Comparison of ENCODE assay signal across 8 cellular contexts in the genomic region with DNA sequence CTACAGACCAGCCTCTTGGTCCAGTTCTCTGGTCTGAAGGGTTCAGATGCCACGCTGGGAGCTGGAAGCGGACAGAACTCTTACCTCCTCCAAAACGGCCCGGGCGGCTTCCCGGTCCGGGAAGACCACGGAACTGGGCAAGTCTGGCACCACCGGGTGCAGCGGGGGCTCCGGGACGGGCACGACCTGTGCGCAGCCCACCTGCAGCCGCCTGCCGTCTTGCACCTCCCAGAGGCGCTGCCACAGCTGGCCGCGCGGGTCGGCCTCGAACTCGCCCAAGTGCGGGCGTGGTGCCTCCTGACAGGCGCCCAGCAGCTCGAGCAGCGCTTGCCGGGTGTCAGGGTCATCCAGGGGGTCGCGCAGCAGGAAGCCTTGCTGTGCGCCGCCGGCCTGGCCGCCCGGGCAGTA. TPM values are rescaled to one million over a fixed set of nuclear protein-coding genes. Genes with fewer than 3 reads are reported as not detected.
DNase-seq lines count a peak whose midpoint lies in the region; ATAC-seq and TF ChIP-seq lines count a peak whose summit lies in the region.

No MANE protein-coding gene starts in this region.

- CTCF ChIA-PET in MCF 10A (lab: Yijun Ruan, JAX), result interaction anchor here (0.6 to 2.1 kb wide), 8 partner anchors 8 to 1401 kb away, joined by 3 to 9 read pairs (median 4); a partner anchor contains a TSS

- H3K36me3 ChIP-seq in MG63, result peaks cover 5% of the 10 kb centered on the region

- H3K4me1 ChIP-seq in mononuclear cell (ENCODE audit: insufficient read depth, low read length), result peaks cover 32% of the 10 kb centered on the region

- H3K36me3 Mint-ChIP-seq in MCF 10A (ENCODE audit: insufficient read depth, unreplicated experiment), result no peaks in the 10 kb centered on the region

- intact Hi-C loops in MCF 10A (cut with micrococcal nuclease), result no loop called here

- H3K4me3 ChIP-seq in MG63, result peak overlapping the region; percentile 61
- peak overlapping the region; percentile 64 for H3K4me3 ChIP-seq in mononuclear cell (ENCODE audit: low read length)

- no peak overlapping the region for H3K27ac Mint-ChIP-seq in MCF 10A (ENCODE audit: low read depth, unreplicated experiment)

- H3K9me3 ChIP-seq in MG63 (no peaks in the 10 kb centered on the region), mononuclear cell (ENCODE audit: low read depth, low read length) (peaks cover 10% of the 10 kb centered on the region)

- peak; percentile 55 for DNase-seq in DMS79 (lab: John Stamatoyannopoulos, UW)
- DNase-seq in MG63, result peak; percentile 71
- no peak for DNase-seq in MCF 10A (ENCODE audit: unreplicated experiment)
- DNase-seq in foreskin melanocyte, result no peak
- no peak for DNase-seq in DMS114 treated with DMSO at 0.1 percent for 48 hours (lab: John Stamatoyannopoulos, UW; ENCODE audit: unreplicated experiment)

- no TSS peak for BruUV-seq in MCF 10A (replicated peaks; lab: Mats Ljungman, UMichigan)

- peak overlapping the region; percentile 45 for H3K4me3 Mint-ChIP-seq in MCF 10A (ENCODE audit: unreplicated experiment)

- H3K27me3 ChIP-seq in MG63 (no peaks in the 10 kb centered on the region), mononuclear cell (ENCODE audit: insufficient read depth, low read length) (no peaks in the 10 kb centered on the region)

- TF ChIP-seq CTCF in MCF 10A (IDR thresholded peaks at IDR 0.05; ENCODE audit: unreplicated experiment), result no peak

- POLR2A ChIA-PET in MCF 10A (lab: Yijun Ruan, JAX), result no interaction called here

- H3K4me1 Mint-ChIP-seq in MCF 10A (ENCODE audit: insufficient read depth, unreplicated experiment), result peaks cover 7% of the 10 kb centered on the region

- peaks cover 8% of the 10 kb centered on the region for H3K9me3 Mint-ChIP-seq in MCF 10A (ENCODE audit: unreplicated experiment)

- H3K27me3 Mint-ChIP-seq in MCF 10A (ENCODE audit: insufficient read depth, unreplicated experiment), result no peaks in the 10 kb centered on the region

- ATAC-seq in GM21619 (IDR thresholded peaks at IDR 0.05; ENCODE audit: unreplicated experiment), result peak; percentile 18
- no peak for ATAC-seq in HG03280 (IDR thresholded peaks at IDR 0.05; ENCODE audit: unreplicated experiment)

RNA-seq across cellular contexts. Expression of a gene that starts 0.8 kb away (rescaled TPM):
- total RNA-seq in MG63 (2014; rRNA removed; shearing (Covaris generic); ENCODE audit: low replicate concordance), result 2.3 and 6.6 TPM in 2 replicates
- total RNA-seq in MCF 10A (2022) (0.40 TPM in 1 of 2 replicates, not detected in the other), mononuclear cell (12.8 TPM)

RNA-seq across cellular contexts. Expression of a gene that starts 12.6 kb away (rescaled TPM):
- 1.2 and 6.9 TPM in 2 replicates for total RNA-seq in MG63 (2014; rRNA removed; shearing (Covaris generic); ENCODE audit: low replicate concordance)
- total RNA-seq in MCF 10A (2022) (0.09 TPM in 1 of 2 replicates, not detected in the other), mononuclear cell (6.8 TPM)

RNA-seq across cellular contexts. Expression of a gene that starts 52.3 kb away (rescaled TPM):
- total RNA-seq in MG63 (2014; rRNA removed; shearing (Covaris generic); ENCODE audit: low replicate concordance), result 1.1 and 4.6 TPM in 2 replicates
- total RNA-seq in MCF 10A (2022) (0.21 and 0.47 TPM in 2 replicates), mononuclear cell (22.8 TPM)

Comparison
In these comparisons a context has a peak if more than half of its experiments do, and no peak if none do; other contexts are left out.
1. DNase-seq: peak in DMS79 (single experiment) and MG63 (single experiment); none in MCF 10A (single experiment), foreskin melanocyte (single experiment) and DMS114 treated with DMSO at 0.1 percent for 48 hours (single experiment).